8 cellular contexts compared by ENCODE assay signal in the genomic region with DNA sequence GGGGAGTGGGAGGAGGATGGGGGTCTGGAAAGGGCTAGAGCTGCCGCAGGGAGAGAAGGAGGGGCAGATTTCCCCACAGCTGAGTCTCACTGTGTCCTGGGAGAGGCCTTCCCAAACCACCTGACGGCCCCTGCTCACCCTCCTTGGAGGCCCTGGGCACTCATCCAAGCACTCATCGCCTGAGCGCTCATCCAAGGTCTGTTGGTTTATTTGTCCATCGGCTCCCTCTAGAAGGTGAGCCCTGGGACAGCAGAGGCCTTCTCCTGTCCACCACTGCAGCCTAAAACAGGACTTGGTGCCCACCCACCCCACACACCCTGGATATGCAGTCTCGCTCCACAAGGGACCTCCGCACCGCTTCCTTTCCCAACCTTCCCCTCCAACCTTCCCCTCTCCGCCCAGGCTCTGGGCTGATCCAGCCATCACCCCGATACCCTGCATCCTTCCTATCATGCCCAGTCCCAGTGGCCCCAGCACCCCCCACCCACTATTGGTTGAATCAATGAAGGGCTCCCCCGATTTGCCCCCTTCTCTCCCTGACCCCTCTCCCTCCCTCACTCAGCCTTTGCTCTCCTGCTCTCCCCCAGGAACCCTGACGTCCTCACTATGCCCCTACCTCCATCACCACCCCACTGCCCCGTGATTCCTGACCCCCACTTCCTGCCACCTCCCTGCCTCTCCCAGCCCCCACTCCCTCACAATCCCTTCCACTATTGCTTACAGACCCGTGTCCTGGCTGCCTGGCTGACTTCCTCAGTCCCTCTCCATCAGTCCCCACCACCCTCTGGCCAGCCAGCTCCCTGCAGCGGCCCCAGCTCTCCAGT. TPM values are rescaled to one million over a fixed set of nuclear protein-coding genes. Genes with fewer than 3 reads are reported as not detected.
DNase-seq lines count a peak whose midpoint lies in the region; ATAC-seq, FAIRE-seq and TF ChIP-seq lines count a peak whose summit lies in the region.

No MANE protein-coding gene starts in this region.

- H4K8ac ChIP-seq in H9 (replicated peaks; ENCODE audit: insufficient read length, low read depth, low read length) = no peak overlapping the region

- no peak for ATAC-seq in naive thymus-derived CD8-positive, alpha-beta T cell
- ATAC-seq in HG02981 (IDR thresholded peaks at IDR 0.05; ENCODE audit: unreplicated experiment) = no peak

- H3K18ac ChIP-seq in H9 (ENCODE audit: insufficient read length, low read depth, low read length) = no peak overlapping the region

- H4K91ac ChIP-seq in H9 (ENCODE audit: insufficient read length, low read depth, low read length) = no peak overlapping the region

- no peak overlapping the region for H2BK5ac ChIP-seq in H9 (ENCODE audit: insufficient read length, low read length)

- CTCF ChIA-PET in AG04449 (lab: Yijun Ruan, JAX) (interaction anchor here (0.7 to 2.2 kb wide), 7 partner anchors 8 to 189 kb away, joined by 3 to 10 read pairs (median 6); partner anchors contain the start of genes CHAF1A and SH3GL1), endothelial cell of umbilical vein (lab: Charles Lee) (interaction anchor here (0.7 to 2.9 kb wide), 14 partner anchors 9 to 188 kb away, joined by 3 to 15 read pairs (median 5); partner anchors contain the start of genes CHAF1A and SH3GL1)

- H3K36me3 ChIP-seq in SJSA1 (peaks cover 36% of the 10 kb centered on the region), endothelial cell of umbilical vein (ENCODE audit: control insufficient read depth in 2 of 2, extremely low read depth in 1 of 2, insufficient read depth in 2 of 2, low read length in 2 of 2) (peaks cover 5 to 19% of the 10 kb centered on the region in 2 experiments)

- peak overlapping the region in 2 of 3 experiments; percentile 78 to 96; a peak in 3 of 7 replicates for H3K27ac Mint-ChIP-seq in H9
- H3K27ac Mint-ChIP-seq in naive thymus-derived CD8-positive, alpha-beta T cell = peak overlapping the region; percentile 85 to 96 (median 94)

- dilution Hi-C loops in endothelial cell of umbilical vein (cut with MboI; ENCODE audit: extremely low pct_ligation_motif_present, low sequenced_read_pairs) = no loop called here

- H3K4me3 ChIP-seq in AG04449 (ENCODE audit: low read depth, low read length) = peak overlapping the region; percentile 91
- peak overlapping the region; percentile 49 for H3K4me3 ChIP-seq in SJSA1
- H3K4me3 ChIP-seq in endothelial cell of umbilical vein (replicated peaks in 1 of 3; ENCODE audit: insufficient read depth in 1 of 3, low read depth in 1 of 3, low read length in 3 of 3) = peak overlapping the region; percentile 62 to 72 (median 69)

- H3K4me1 ChIP-seq in H9 (ENCODE audit: insufficient read depth, low read length) = no peaks in the 10 kb centered on the region
- peaks cover 23% of the 10 kb centered on the region for H3K4me1 ChIP-seq in SJSA1 (replicated peaks)
- H3K4me1 ChIP-seq in endothelial cell of umbilical vein (ENCODE audit: control insufficient read depth, extremely low read depth, insufficient read depth, low read length) = peaks cover 14% of the 10 kb centered on the region

- H3K4me1 Mint-ChIP-seq in H9 = peaks cover 10 to 14% of the 10 kb centered on the region in 2 experiments
- peaks cover 14 to 26% (median 15%) of the 10 kb centered on the region in 4 donors for H3K4me1 Mint-ChIP-seq in naive thymus-derived CD8-positive, alpha-beta T cell

- H3K4me3 Mint-ChIP-seq in H9 = peak overlapping the region; percentile 83 to 85
- peak overlapping the region; percentile 82 to 93 (median 88) for H3K4me3 Mint-ChIP-seq in naive thymus-derived CD8-positive, alpha-beta T cell

- no peak overlapping the region for H3K23ac ChIP-seq in H9 (ENCODE audit: insufficient read length, low read depth, low read length)

- no peak for FAIRE-seq in endothelial cell of umbilical vein (lab: Jason Lieb, UNC)

- H3K79me1 ChIP-seq in H9 (ENCODE audit: insufficient read depth, low read depth, low read length, poor library complexity, severe bottlenecking) = no peaks in the 10 kb centered on the region

- H3K4me2 ChIP-seq in H9 (ENCODE audit: insufficient read depth, insufficient read length, low read length) (peak overlapping the region; percentile 87), endothelial cell of umbilical vein (ENCODE audit: insufficient read depth, low read length) (peak overlapping the region; percentile 95)

- H3K27me3 Mint-ChIP-seq in H9 (ENCODE audit: low read depth) = peaks cover 6% of the 10 kb centered on the region; the same call in 1 of the 2 replicates
- peaks cover 0 to 1% (median 0%) of the 10 kb centered on the region in 5 donors for H3K27me3 Mint-ChIP-seq in naive thymus-derived CD8-positive, alpha-beta T cell

- no peak overlapping the region for H3T11ph ChIP-seq in H9 (ENCODE audit: low read length)

- H3K14ac ChIP-seq in H9 (ENCODE audit: insufficient read depth, low read length) = no peak overlapping the region

- H3K56ac ChIP-seq in H9 (ENCODE audit: insufficient read length, low read depth, low read length) = no peak overlapping the region

- H3K9me3 ChIP-seq in H9 (ENCODE audit: control insufficient read depth, low read depth, low read length) (no peaks in the 10 kb centered on the region), SJSA1 (replicated peaks) (no peaks in the 10 kb centered on the region), endothelial cell of umbilical vein (replicated peaks; ENCODE audit: control insufficient read depth, insufficient read depth, low read length) (no peaks in the 10 kb centered on the region)

- H2BK12ac ChIP-seq in H9 (ENCODE audit: insufficient read length, low read depth, low read length) = no peak overlapping the region

- H3K4ac ChIP-seq in H9 (ENCODE audit: low read depth, low read length) = no peak overlapping the region

- H3K23me2 ChIP-seq in H9 (ENCODE audit: insufficient read length, low read depth, low read length, poor library complexity, severe bottlenecking) = peaks cover 9% of the 10 kb centered on the region

- peaks cover 2 to 17% (median 5%) of the 10 kb centered on the region in 3 experiments; a peak in 3 of 7 replicates for H3K36me3 Mint-ChIP-seq in H9 (ENCODE audit: insufficient read depth in 1 of 3, low read depth in 3 of 3)
- H3K36me3 Mint-ChIP-seq in naive thymus-derived CD8-positive, alpha-beta T cell = peaks cover 0 to 25% (median 0%) of the 10 kb centered on the region in 3 donors

- DNase-seq in AG04449 (ENCODE audit: low read depth, low spot score) = no peak
- DNase-seq in H9 = no peak
- peak in 1 of 2 experiments; percentile 55 for DNase-seq in SJSA1 (ENCODE audit: low read depth in 1 of 2, low spot score in 2 of 2)
- DNase-seq in endothelial cell of umbilical vein (ENCODE audit: low read depth, low spot score) = no peak
- no peak for DNase-seq in naive thymus-derived CD8-positive, alpha-beta T cell
- no peak for DNase-seq in foreskin melanocyte
- no peak for DNase-seq in stimulated activated naive CD4-positive, alpha-beta T cell treated with Interleukin-2 at 50 U/mL for 16 hours (lab: John Stamatoyannopoulos, UW)

- no peak overlapping the region for H2BK20ac ChIP-seq in H9 (ENCODE audit: low read depth, low read length, poor library complexity, severe bottlenecking)

- POLR2A ChIA-PET in AG04449 (lab: Yijun Ruan, JAX) = interaction anchor here (0.6 to 2.5 kb wide), 5 partner anchors 9 to 81 kb away, joined by 3 to 9 read pairs (median 4); partner anchors contain the start of genes CHAF1A and HDGFL2
- POLR2A ChIA-PET in endothelial cell of umbilical vein (lab: Charles Lee) = interaction anchor here (0.5 to 1.6 kb wide), 4 partner anchors 15 to 213 kb away, joined by 4 to 11 read pairs (median 5); partner anchors contain the start of gene HDGFL2
- POLR2A ChIA-PET in naive thymus-derived CD8-positive, alpha-beta T cell (lab: Charles Lee) = interaction anchor here (1.1 to 3.9 kb wide), 3 partner anchors 15 to 215 kb away, joined by 5 to 50 read pairs (median 6); partner anchors contain the start of gene HDGFL2

- H3K9ac ChIP-seq in H9 (ENCODE audit: extremely low read depth, insufficient read length, low read length) (no peak overlapping the region), endothelial cell of umbilical vein (replicated peaks; ENCODE audit: extremely low read depth, insufficient read depth, low read length) (peak overlapping the region; percentile 64)

- intact Hi-C loops in endothelial cell of umbilical vein (cut with micrococcal nuclease) = no loop called here

- H3K27ac ChIP-seq in H9 (ENCODE audit: insufficient read length, low read depth, low read length) (no peak overlapping the region), SJSA1 (0 out of 2 replicates have a peak overlapping the region, but pooled peaks have one; percentile 28), endothelial cell of umbilical vein (ENCODE audit: insufficient read depth, low read depth, low read length) (peak overlapping the region; percentile 43)

- no TSS peak for BruUV-seq in endothelial cell of umbilical vein (replicated peaks; lab: Mats Ljungman, UMichigan)

- H2AK5ac ChIP-seq in H9 (ENCODE audit: insufficient read length, low read length) = no peak overlapping the region

- H2BK120ac ChIP-seq in H9 (ENCODE audit: low read depth, low read length, poor library complexity, severe bottlenecking) = no peak overlapping the region

- H4K20me1 ChIP-seq in H9 (ENCODE audit: control insufficient read depth, insufficient read depth, insufficient read length) (peaks cover 4% of the 10 kb centered on the region), endothelial cell of umbilical vein (replicated peaks; ENCODE audit: control insufficient read depth, extremely low read depth, insufficient read depth, low read length) (no peaks in the 10 kb centered on the region)

- no peak overlapping the region for H4K5ac ChIP-seq in H9 (ENCODE audit: insufficient read length, low read depth, low read length)

- no peak overlapping the region for H2BK15ac ChIP-seq in H9 (ENCODE audit: low read depth, low read length)

- H3K9me3 Mint-ChIP-seq in H9 = peaks cover 0 to 3% of the 10 kb centered on the region in 2 experiments; a peak in 1 of 5 replicates
- H3K9me3 Mint-ChIP-seq in naive thymus-derived CD8-positive, alpha-beta T cell = no peaks in the 10 kb centered on the region

- no peaks in the 10 kb centered on the region for H3K9me1 ChIP-seq in endothelial cell of umbilical vein (replicated peaks; ENCODE audit: control insufficient read depth, extremely low read depth, insufficient read depth, low read length)

- H3K27me3 ChIP-seq in H9 (ENCODE audit: insufficient read depth, low read length) (no peaks in the 10 kb centered on the region), SJSA1 (replicated peaks) (no peaks in the 10 kb centered on the region), endothelial cell of umbilical vein (ENCODE audit: control insufficient read depth in 2 of 2, insufficient read depth in 2 of 2, low read length in 2 of 2) (no peaks in the 10 kb centered on the region)

- TF ChIP-seq CTCF in AG04449 (IDR thresholded peaks at IDR 0.05; ENCODE audit: insufficient read depth, low read length, missing control alignments) = peak; percentile 2
- no peak for TF ChIP-seq CTCF in H9 (conservative IDR thresholded peaks at IDR 0.05)
- no peak for TF ChIP-seq CTCF in endothelial cell of umbilical vein (IDR thresholded peaks at IDR 0.05; ENCODE audit: extremely low read depth in 1 of 2, insufficient read depth in 1 of 2, low read depth in 1 of 2, low read length in 2 of 2)

- no peaks in the 10 kb centered on the region; the same call in 1 of the 2 replicates for H3K79me2 ChIP-seq in H9 (ENCODE audit: insufficient read depth, low read length)
- peaks cover 22% of the 10 kb centered on the region for H3K79me2 ChIP-seq in endothelial cell of umbilical vein (ENCODE audit: control insufficient read depth, insufficient read depth, low read length)

- H2AFZ ChIP-seq in H9 (ENCODE audit: low read length) (no peak overlapping the region), endothelial cell of umbilical vein (ENCODE audit: low read depth, low read length) (peak overlapping the region; percentile 3)

- WGBS in H9 (ENCODE audit: extremely low coverage, insufficient read length, low lambda C conversion rate) = no CpG with 5 or more reads among the region's 15 CpGs

- TF ChIP-seq POLR2A in endothelial cell of umbilical vein (IDR thresholded peaks at IDR 0.05; ENCODE audit: low read depth, low read length) = peak; percentile 45

RNA-seq across cellular contexts. Expression of gene UBXN6, which starts 1.6 kb away (rescaled TPM):
- total RNA-seq in H9 (2021) = 34.1 and 39.0 TPM in 2 replicates
- total RNA-seq in SJSA1 (2014; rRNA removed; shearing (Covaris generic)) = 39.3 and 66.8 TPM in 2 replicates
- 78.5 and 84.5 TPM in 2 replicates for total RNA-seq in endothelial cell of umbilical vein
- polyA plus RNA-seq in endothelial cell of umbilical vein = 93.7 and 171 TPM in 2 replicates
- polyA plus RNA-seq in endothelial cell of umbilical vein (2011; cell fraction: cytosol; rRNA removed) = 68.6 and 97.4 TPM in 2 replicates
- 66.6 and 74.7 TPM in 2 replicates for polyA plus RNA-seq in endothelial cell of umbilical vein (2011; cell fraction: nucleus; rRNA removed)
- 50.9 and 64.5 TPM in 2 replicates for polyA plus RNA-seq in endothelial cell of umbilical vein (2012)
- polyA minus RNA-seq in endothelial cell of umbilical vein = 47.1 and 52.0 TPM in 2 replicates
- polyA minus RNA-seq in endothelial cell of umbilical vein (2011; cell fraction: cytosol; rRNA and poly(A)+ RNA removed) = 31.3 TPM
- polyA minus RNA-seq in endothelial cell of umbilical vein (2011; cell fraction: nucleus; rRNA and poly(A)+ RNA removed) = 12.1 and 22.0 TPM in 2 replicates
- 10 to 100 TPM; 61.3 to 75.2 TPM for total RNA-seq in naive thymus-derived CD8-positive, alpha-beta T cell
- 1 to 10 TPM; 2.4 to 6.6 (median 3.9) TPM for polyA plus RNA-seq in naive thymus-derived CD8-positive, alpha-beta T cell

RNA-seq across cellular contexts. Expression of gene HDGFL2, which starts 16.1 kb away (rescaled TPM):
- total RNA-seq in H9 (2021) (108 and 117 TPM in 2 replicates), endothelial cell of umbilical vein (79.6 and 89.9 TPM in 2 replicates)
- 58.7 and 71.4 TPM in 2 replicates for total RNA-seq in SJSA1 (2014; rRNA removed; shearing (Covaris generic))
- polyA plus RNA-seq in endothelial cell of umbilical vein = 27.2 and 39.1 TPM in 2 replicates
- polyA plus RNA-seq in endothelial cell of umbilical vein (2011; cell fraction: cytosol; rRNA removed) = 28.1 and 33.7 TPM in 2 replicates
- 56.4 and 63.9 TPM in 2 replicates for polyA plus RNA-seq in endothelial cell of umbilical vein (2011; cell fraction: nucleus; rRNA removed)
- polyA plus RNA-seq in endothelial cell of umbilical vein (2012) = 47.1 and 68.0 TPM in 2 replicates
- 15.9 and 23.6 TPM in 2 replicates for polyA minus RNA-seq in endothelial cell of umbilical vein
- 12.6 TPM for polyA minus RNA-seq in endothelial cell of umbilical vein (2011; cell fraction: cytosol; rRNA and poly(A)+ RNA removed)
- 16.1 and 26.2 TPM in 2 replicates for polyA minus RNA-seq in endothelial cell of umbilical vein (2011; cell fraction: nucleus; rRNA and poly(A)+ RNA removed)
- total RNA-seq in naive thymus-derived CD8-positive, alpha-beta T cell = 10 to 100 TPM; 35.5 to 40.0 TPM
- 10 to 100 TPM; 15.0 to 25.3 (median 19.0) TPM for polyA plus RNA-seq in naive thymus-derived CD8-positive, alpha-beta T cell

RNA-seq across cellular contexts. Expression of gene CHAF1A, which starts 53.5 kb away (rescaled TPM):
- total RNA-seq in H9 (2021) (143 and 148 TPM in 2 replicates), endothelial cell of umbilical vein (44.5 and 47.8 TPM in 2 replicates)
- total RNA-seq in SJSA1 (2014; rRNA removed; shearing (Covaris generic)) = 36.4 and 70.3 TPM in 2 replicates
- polyA plus RNA-seq in endothelial cell of umbilical vein = 19.5 and 32.1 TPM in 2 replicates
- polyA plus RNA-seq in endothelial cell of umbilical vein (2011; cell fraction: cytosol; rRNA removed) = 22.2 and 23.4 TPM in 2 replicates
- polyA plus RNA-seq in endothelial cell of umbilical vein (2011; cell fraction: nucleus; rRNA removed) = 32.5 and 36.1 TPM in 2 replicates
- polyA plus RNA-seq in endothelial cell of umbilical vein (2012) = 16.4 and 24.5 TPM in 2 replicates
- 11.2 and 20.1 TPM in 2 replicates for polyA minus RNA-seq in endothelial cell of umbilical vein
- 70.6 TPM for polyA minus RNA-seq in endothelial cell of umbilical vein (2011; cell fraction: cytosol; rRNA and poly(A)+ RNA removed)
- 20.4 and 33.6 TPM in 2 replicates for polyA minus RNA-seq in endothelial cell of umbilical vein (2011; cell fraction: nucleus; rRNA and poly(A)+ RNA removed)
- total RNA-seq in naive thymus-derived CD8-positive, alpha-beta T cell = 10 to 100 TPM in 1 of 2 experiments, 1 to 10 TPM in 1; 7.5 to 10.9 TPM
- 1 to 10 TPM; 1.7 to 2.4 (median 2.1) TPM for polyA plus RNA-seq in naive thymus-derived CD8-positive, alpha-beta T cell

RNA-seq across cellular contexts. Expression of gene SH3GL1, which starts 55.6 kb away (rescaled TPM):
- total RNA-seq in H9 (2021) (85.5 TPM in 2 replicates), endothelial cell of umbilical vein (143 and 153 TPM in 2 replicates)
- total RNA-seq in SJSA1 (2014; rRNA removed; shearing (Covaris generic)) = 60.5 and 79.7 TPM in 2 replicates
- 145 and 191 TPM in 2 replicates for polyA plus RNA-seq in endothelial cell of umbilical vein
- 113 and 139 TPM in 2 replicates for polyA plus RNA-seq in endothelial cell of umbilical vein (2011; cell fraction: cytosol; rRNA removed)
- 94.1 and 103 TPM in 2 replicates for polyA plus RNA-seq in endothelial cell of umbilical vein (2011; cell fraction: nucleus; rRNA removed)
- polyA plus RNA-seq in endothelial cell of umbilical vein (2012) = 124 and 164 TPM in 2 replicates
- 51.2 and 68.4 TPM in 2 replicates for polyA minus RNA-seq in endothelial cell of umbilical vein
- polyA minus RNA-seq in endothelial cell of umbilical vein (2011; cell fraction: cytosol; rRNA and poly(A)+ RNA removed) = 43.0 TPM
- polyA minus RNA-seq in endothelial cell of umbilical vein (2011; cell fraction: nucleus; rRNA and poly(A)+ RNA removed) = 32.8 and 43.7 TPM in 2 replicates
- total RNA-seq in naive thymus-derived CD8-positive, alpha-beta T cell = 10 to 100 TPM; 38.3 to 38.6 TPM
- 10 to 100 TPM; 11.8 to 20.4 (median 12.3) TPM for polyA plus RNA-seq in naive thymus-derived CD8-positive, alpha-beta T cell
